Comparison of ENCODE assay signal across 1 cellular context in genomic region chr4:2438822-2439718, GRCh38.
A peak's percentile ranks its signal among the peaks of the same experiment; 100 is the strongest.
TF ChIP-seq lines count a peak whose summit lies in the region.

No MANE protein-coding gene starts in this region.

TF ChIP-seq in HepG2, 621 proteins besides CTCF, POLR2A, EP300 and RAD21:
- TF ChIP-seq ZNF709 (CRISPR knock-in tag; IDR thresholded peaks at IDR 0.05) (no peak), ZNF768 (CRISPR knock-in tag; IDR thresholded peaks at IDR 0.05) (peak; percentile 87)
